In genomic region chr2:128109243-128109642, GRCh38 we compare ENCODE assay signal across 29 cellular contexts.
"Had no signal": no experiment of that assay in that cellular context is flagged by ENCODE, and none has a peak within 500 bp of the region (broad histone marks: within the 10 kb centered on the region; RNA-seq: fewer than 3 reads in every experiment).

No MANE protein-coding gene starts in this region.

- H3K27me3 Mint-ChIP-seq: dendritic cell treated with granulocyte-macrophage colony-stimulating factor and Interleukin-4, amounts not matched to agents 40 ng/mL and 50 ng/mL, for 4 days; effector memory CD8-positive, alpha-beta T cell had no signal

- H2AFZ ChIP-seq: hepatocyte had no signal

- DNase-seq: colonic mucosa; cortex of kidney; dermis blood vessel endothelial cell; dorsolateral prefrontal cortex; effector CD4-positive, alpha-beta T cell; effector CD8-positive, alpha-beta T cell; effector memory CD4-positive, alpha-beta T cell; effector memory CD8-positive, alpha-beta T cell; endodermal cell; erythroblast; esophagus squamous epithelium; foreskin fibroblast; foreskin keratinocyte; foreskin melanocyte; gastrocnemius medialis; glutamatergic neuron; head of caudate nucleus; heart left ventricle; heart right ventricle had no signal

- H3K4me1 Mint-ChIP-seq: endodermal cell had no signal

- H3K4me2 ChIP-seq: hepatocyte had no signal

- H3K27ac Mint-ChIP-seq: dendritic cell treated with granulocyte-macrophage colony-stimulating factor and Interleukin-4, amounts not matched to agents 40 ng/mL and 50 ng/mL, for 4 days; endodermal cell had no signal

- H3K9me3 Mint-ChIP-seq: dendritic cell treated with granulocyte-macrophage colony-stimulating factor and Interleukin-4, amounts not matched to agents 40 ng/mL and 50 ng/mL, for 4 days; effector memory CD8-positive, alpha-beta T cell; endodermal cell had no signal

- H3K4me1 ChIP-seq: colonic mucosa, esophagus muscularis mucosa, esophagus squamous epithelium, foreskin keratinocyte, gastrocnemius medialis, gastroesophageal sphincter, heart left ventricle had no signal

- ATAC-seq: effector memory CD8-positive, alpha-beta T cell; esophagus mucosa; foreskin keratinocyte; gastrocnemius medialis; gastroesophageal sphincter; heart left ventricle; heart right ventricle had no signal

- H3K4me3 Mint-ChIP-seq: dendritic cell treated with granulocyte-macrophage colony-stimulating factor and Interleukin-4, amounts not matched to agents 40 ng/mL and 50 ng/mL, for 4 days; effector memory CD8-positive, alpha-beta T cell; endodermal cell had no signal

- H3K27ac ChIP-seq: colonic mucosa, coronary artery, dorsolateral prefrontal cortex, epithelial cell of prostate, esophagus muscularis mucosa, esophagus squamous epithelium, foreskin keratinocyte, gastrocnemius medialis, gastroesophageal sphincter, heart left ventricle, heart right ventricle, hepatocyte had no signal

- H3K9me3 ChIP-seq: colonic mucosa, esophagus muscularis mucosa, esophagus squamous epithelium, gastrocnemius medialis, gastroesophageal sphincter, heart left ventricle, heart right ventricle had no signal

- H3K79me2 ChIP-seq: hepatocyte had no signal

- H3K27me3 ChIP-seq: colonic mucosa, dorsolateral prefrontal cortex, esophagus muscularis mucosa, esophagus squamous epithelium, foreskin keratinocyte, gastrocnemius medialis, gastroesophageal sphincter, heart left ventricle, heart right ventricle, hepatocyte had no signal

- H3K4me3 ChIP-seq: colonic mucosa, coronary artery, dorsolateral prefrontal cortex, esophagus muscularis mucosa, esophagus squamous epithelium, gastrocnemius medialis, gastroesophageal sphincter, heart left ventricle, heart right ventricle, hepatocyte had no signal

- FAIRE-seq: endometrium, endothelial cell of umbilical vein, frontal cortex had no signal
